ENCODE assay signal across 1 cellular context in the genomic region with DNA sequence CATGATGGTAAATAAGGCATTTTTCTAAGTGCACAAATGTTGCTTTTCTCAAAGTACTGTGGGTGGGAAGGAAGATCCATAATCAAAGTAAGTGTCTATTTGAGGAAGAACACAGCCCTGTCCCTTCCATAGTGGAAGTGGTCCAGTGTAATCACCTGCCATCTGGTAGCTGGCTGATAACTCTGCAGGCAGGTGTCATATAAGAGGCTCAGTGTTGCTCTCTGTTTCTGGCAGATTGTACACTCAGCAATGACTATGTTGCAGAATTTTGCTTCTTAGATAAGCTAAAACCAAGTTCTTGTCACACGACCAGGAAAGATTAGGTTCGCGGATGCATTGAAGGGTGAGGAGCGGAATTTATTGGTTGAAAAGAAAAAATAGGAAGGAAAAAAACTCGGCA.
TF ChIP-seq lines count a peak whose summit lies in the region.

No MANE protein-coding gene starts in this region.

TF ChIP-seq in K562, 482 proteins besides CTCF, POLR2A, EP300 and RAD21 (continued from another document):
- TF ChIP-seq, protein P1, sequence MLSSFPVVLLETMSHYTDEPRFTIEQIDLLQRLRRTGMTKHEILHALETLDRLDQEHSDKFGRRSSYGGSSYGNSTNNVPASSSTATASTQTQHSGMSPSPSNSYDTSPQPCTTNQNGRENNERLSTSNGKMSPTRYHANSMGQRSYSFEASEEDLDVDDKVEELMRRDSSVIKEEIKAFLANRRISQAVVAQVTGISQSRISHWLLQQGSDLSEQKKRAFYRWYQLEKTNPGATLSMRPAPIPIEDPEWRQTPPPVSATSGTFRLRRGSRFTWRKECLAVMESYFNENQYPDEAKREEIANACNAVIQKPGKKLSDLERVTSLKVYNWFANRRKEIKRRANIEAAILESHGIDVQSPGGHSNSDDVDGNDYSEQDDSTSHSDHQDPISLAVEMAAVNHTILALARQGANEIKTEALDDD (IDR thresholded peaks at IDR 0.05), result no peak; the same call in 1 of the 2 replicates
- TF ChIP-seq TOE1 (IDR thresholded peaks at IDR 0.05; ENCODE audit: borderline replicate concordance), result no peak
- no peak for TF ChIP-seq TOE1 (CRISPR knock-in tag; IDR thresholded peaks at IDR 0.05; ENCODE audit: borderline replicate concordance, low read depth)
- TF ChIP-seq, protein P2, sequence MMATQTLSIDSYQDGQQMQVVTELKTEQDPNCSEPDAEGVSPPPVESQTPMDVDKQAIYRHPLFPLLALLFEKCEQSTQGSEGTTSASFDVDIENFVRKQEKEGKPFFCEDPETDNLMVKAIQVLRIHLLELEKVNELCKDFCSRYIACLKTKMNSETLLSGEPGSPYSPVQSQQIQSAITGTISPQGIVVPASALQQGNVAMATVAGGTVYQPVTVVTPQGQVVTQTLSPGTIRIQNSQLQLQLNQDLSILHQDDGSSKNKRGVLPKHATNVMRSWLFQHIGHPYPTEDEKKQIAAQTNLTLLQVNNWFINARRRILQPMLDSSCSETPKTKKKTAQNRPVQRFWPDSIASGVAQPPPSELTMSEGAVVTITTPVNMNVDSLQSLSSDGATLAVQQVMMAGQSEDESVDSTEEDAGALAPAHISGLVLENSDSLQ (IDR thresholded peaks at IDR 0.05), result peak; percentile 30; the same call in 1 of the 2 replicates
- TF ChIP-seq ZNF431 (CRISPR knock-in tag; IDR thresholded peaks at IDR 0.05), result no peak
- no peak for TF ChIP-seq CBX3 (IDR thresholded peaks at IDR 0.05; ENCODE audit: borderline replicate concordance in 1 of 2, low read length in 2 of 2)
- TF ChIP-seq ZNF143 (CRISPR knock-in tag; IDR thresholded peaks at IDR 0.05), result no peak
- TF ChIP-seq, protein P3, sequence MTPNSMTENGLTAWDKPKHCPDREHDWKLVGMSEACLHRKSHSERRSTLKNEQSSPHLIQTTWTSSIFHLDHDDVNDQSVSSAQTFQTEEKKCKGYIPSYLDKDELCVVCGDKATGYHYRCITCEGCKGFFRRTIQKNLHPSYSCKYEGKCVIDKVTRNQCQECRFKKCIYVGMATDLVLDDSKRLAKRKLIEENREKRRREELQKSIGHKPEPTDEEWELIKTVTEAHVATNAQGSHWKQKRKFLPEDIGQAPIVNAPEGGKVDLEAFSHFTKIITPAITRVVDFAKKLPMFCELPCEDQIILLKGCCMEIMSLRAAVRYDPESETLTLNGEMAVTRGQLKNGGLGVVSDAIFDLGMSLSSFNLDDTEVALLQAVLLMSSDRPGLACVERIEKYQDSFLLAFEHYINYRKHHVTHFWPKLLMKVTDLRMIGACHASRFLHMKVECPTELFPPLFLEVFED (CRISPR knock-in tag; conservative IDR thresholded peaks at IDR 0.05), result no peak
- no peak for TF ChIP-seq ZNF717 (CRISPR knock-in tag; IDR thresholded peaks at IDR 0.05)
- TF ChIP-seq, protein P4, sequence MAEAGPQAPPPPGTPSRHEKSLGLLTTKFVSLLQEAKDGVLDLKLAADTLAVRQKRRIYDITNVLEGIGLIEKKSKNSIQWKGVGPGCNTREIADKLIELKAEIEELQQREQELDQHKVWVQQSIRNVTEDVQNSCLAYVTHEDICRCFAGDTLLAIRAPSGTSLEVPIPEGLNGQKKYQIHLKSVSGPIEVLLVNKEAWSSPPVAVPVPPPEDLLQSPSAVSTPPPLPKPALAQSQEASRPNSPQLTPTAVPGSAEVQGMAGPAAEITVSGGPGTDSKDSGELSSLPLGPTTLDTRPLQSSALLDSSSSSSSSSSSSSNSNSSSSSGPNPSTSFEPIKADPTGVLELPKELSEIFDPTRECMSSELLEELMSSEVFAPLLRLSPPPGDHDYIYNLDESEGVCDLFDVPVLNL (CRISPR knock-in tag; IDR thresholded peaks at IDR 0.05; ENCODE audit: low read depth), result no peak
- TF ChIP-seq RBM34 (IDR thresholded peaks at IDR 0.05; ENCODE audit: borderline replicate concordance, insufficient read depth, low read length), result no peak
- TF ChIP-seq GTF2E2 (tag; IDR thresholded peaks at IDR 0.05), result no peak
- no peak for TF ChIP-seq SMAD2 (IDR thresholded peaks at IDR 0.05; ENCODE audit: low read depth, low read length)
- TF ChIP-seq, protein P5, sequence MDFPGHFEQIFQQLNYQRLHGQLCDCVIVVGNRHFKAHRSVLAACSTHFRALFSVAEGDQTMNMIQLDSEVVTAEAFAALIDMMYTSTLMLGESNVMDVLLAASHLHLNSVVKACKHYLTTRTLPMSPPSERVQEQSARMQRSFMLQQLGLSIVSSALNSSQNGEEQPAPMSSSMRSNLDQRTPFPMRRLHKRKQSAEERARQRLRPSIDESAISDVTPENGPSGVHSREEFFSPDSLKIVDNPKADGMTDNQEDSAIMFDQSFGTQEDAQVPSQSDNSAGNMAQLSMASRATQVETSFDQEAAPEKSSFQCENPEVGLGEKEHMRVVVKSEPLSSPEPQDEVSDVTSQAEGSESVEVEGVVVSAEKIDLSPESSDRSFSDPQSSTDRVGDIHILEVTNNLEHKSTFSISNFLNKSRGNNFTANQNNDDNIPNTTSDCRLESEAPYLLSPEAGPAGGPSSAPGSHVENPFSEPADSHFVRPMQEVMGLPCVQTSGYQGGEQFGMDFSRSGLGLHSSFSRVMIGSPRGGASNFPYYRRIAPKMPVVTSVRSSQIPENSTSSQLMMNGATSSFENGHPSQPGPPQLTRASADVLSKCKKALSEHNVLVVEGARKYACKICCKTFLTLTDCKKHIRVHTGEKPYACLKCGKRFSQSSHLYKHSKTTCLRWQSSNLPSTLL (IDR thresholded peaks at IDR 0.05), result no peak
- no peak for TF ChIP-seq ZNF124 (CRISPR knock-in tag; IDR thresholded peaks at IDR 0.05)
- peak; percentile 63; the same call in 1 of the 2 replicates for TF ChIP-seq NCOA1 (IDR thresholded peaks at IDR 0.05; ENCODE audit: low read depth)
- 0 out of 2 replicates have a peak, but pooled peaks have one; percentile 47 for TF ChIP-seq HLTF (IDR thresholded peaks at IDR 0.05)
- TF ChIP-seq, protein P6, sequence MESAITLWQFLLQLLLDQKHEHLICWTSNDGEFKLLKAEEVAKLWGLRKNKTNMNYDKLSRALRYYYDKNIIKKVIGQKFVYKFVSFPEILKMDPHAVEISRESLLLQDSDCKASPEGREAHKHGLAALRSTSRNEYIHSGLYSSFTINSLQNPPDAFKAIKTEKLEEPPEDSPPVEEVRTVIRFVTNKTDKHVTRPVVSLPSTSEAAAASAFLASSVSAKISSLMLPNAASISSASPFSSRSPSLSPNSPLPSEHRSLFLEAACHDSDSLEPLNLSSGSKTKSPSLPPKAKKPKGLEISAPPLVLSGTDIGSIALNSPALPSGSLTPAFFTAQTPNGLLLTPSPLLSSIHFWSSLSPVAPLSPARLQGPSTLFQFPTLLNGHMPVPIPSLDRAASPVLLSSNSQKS (CRISPR knock-in tag; IDR thresholded peaks at IDR 0.05), result no peak
- TF ChIP-seq NFYB (IDR thresholded peaks at IDR 0.05; ENCODE audit: extremely low read depth, insufficient read length), result no peak
